ENCODE assay signal across 1 cellular context in the genomic region with DNA sequence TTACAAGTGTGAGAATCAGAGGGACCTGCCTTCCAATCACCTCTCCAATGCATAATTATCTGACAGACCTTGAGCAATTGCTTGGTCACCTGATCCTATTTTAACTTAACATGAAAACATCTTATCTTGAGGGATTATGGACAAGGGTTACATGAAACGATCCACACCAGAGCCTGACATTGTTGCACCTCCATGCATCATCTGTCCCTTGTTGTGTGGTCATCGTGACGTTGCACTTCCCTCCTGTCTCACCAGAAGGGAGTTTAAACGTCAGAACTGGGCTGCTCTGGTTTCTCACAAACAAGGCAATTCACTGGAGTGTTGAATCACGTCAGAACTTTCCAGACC.
A peak's percentile ranks its signal among the peaks of the same experiment; 100 is the strongest.
TF ChIP-seq lines count a peak whose summit lies in the region.

No MANE protein-coding gene starts in this region.

TF ChIP-seq in K562, 482 proteins besides CTCF, POLR2A, EP300 and RAD21 (continued from another document):
- no peak for TF ChIP-seq BRD9 (IDR thresholded peaks at IDR 0.05; ENCODE audit: low read depth, partially characterized antibody)
- TF ChIP-seq, protein P1, sequence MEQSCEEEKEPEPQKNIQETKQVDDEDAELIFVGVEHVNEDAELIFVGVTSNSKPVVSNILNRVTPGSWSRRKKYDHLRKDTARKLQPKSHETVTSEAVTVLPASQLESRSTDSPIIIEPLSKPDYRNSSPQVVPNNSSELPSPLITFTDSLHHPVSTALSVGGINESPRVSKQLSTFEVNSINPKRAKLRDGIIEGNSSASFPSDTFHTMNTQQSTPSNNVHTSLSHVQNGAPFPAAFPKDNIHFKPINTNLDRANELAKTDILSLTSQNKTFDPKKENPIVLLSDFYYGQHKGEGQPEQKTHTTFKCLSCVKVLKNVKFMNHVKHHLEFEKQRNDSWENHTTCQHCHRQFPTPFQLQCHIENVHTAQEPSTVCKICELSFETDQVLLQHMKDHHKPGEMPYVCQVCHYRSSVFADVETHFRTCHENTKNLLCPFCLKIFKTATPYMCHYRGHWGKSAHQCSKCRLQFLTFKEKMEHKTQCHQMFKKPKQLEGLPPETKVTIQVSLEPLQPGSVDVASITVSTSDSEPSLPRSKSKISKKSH (CRISPR knock-in tag; IDR thresholded peaks at IDR 0.05), result no peak
- TF ChIP-seq, protein P2, sequence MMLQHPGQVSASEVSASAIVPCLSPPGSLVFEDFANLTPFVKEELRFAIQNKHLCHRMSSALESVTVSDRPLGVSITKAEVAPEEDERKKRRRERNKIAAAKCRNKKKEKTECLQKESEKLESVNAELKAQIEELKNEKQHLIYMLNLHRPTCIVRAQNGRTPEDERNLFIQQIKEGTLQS (IDR thresholded peaks at IDR 0.05), result peak; percentile 76
- TF ChIP-seq, protein P2 (CRISPR knock-in tag; conservative IDR thresholded peaks at IDR 0.05), result no peak
- TF ChIP-seq FUS (optimal IDR thresholded peaks at IDR 0.05; ENCODE audit: low read depth, low read length), result no peak
- TF ChIP-seq KHSRP (IDR thresholded peaks at IDR 0.05), result peak; percentile 41; the same call in 1 of the 2 replicates
- no peak for TF ChIP-seq ZNF699 (CRISPR knock-in tag; IDR thresholded peaks at IDR 0.05; ENCODE audit: insufficient replicate concordance)
- TF ChIP-seq, protein P3, sequence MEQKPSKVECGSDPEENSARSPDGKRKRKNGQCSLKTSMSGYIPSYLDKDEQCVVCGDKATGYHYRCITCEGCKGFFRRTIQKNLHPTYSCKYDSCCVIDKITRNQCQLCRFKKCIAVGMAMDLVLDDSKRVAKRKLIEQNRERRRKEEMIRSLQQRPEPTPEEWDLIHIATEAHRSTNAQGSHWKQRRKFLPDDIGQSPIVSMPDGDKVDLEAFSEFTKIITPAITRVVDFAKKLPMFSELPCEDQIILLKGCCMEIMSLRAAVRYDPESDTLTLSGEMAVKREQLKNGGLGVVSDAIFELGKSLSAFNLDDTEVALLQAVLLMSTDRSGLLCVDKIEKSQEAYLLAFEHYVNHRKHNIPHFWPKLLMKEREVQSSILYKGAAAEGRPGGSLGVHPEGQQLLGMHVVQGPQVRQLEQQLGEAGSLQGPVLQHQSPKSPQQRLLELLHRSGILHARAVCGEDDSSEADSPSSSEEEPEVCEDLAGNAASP (IDR thresholded peaks at IDR 0.05), result no peak
- no peak for TF ChIP-seq ATF1 (CRISPR knock-in tag; IDR thresholded peaks at IDR 0.05)
- TF ChIP-seq ATF1 (tag; IDR thresholded peaks at IDR 0.05), result peak; percentile 86
- no peak for TF ChIP-seq GTF2F1 (IDR thresholded peaks at IDR 0.05; ENCODE audit: low read depth, low read length)
- TF ChIP-seq, protein P4, sequence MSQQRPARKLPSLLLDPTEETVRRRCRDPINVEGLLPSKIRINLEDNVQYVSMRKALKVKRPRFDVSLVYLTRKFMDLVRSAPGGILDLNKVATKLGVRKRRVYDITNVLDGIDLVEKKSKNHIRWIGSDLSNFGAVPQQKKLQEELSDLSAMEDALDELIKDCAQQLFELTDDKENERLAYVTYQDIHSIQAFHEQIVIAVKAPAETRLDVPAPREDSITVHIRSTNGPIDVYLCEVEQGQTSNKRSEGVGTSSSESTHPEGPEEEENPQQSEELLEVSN (IDR thresholded peaks at IDR 0.05; ENCODE audit: borderline replicate concordance in 1 of 2, extremely low read depth in 1 of 2, insufficient read depth in 1 of 2, insufficient read length in 1 of 2, low read depth in 1 of 2, low read length in 1 of 2, poor library complexity in 1 of 2, severe bottlenecking in 1 of 2), result no peak
- TF ChIP-seq, protein P5, sequence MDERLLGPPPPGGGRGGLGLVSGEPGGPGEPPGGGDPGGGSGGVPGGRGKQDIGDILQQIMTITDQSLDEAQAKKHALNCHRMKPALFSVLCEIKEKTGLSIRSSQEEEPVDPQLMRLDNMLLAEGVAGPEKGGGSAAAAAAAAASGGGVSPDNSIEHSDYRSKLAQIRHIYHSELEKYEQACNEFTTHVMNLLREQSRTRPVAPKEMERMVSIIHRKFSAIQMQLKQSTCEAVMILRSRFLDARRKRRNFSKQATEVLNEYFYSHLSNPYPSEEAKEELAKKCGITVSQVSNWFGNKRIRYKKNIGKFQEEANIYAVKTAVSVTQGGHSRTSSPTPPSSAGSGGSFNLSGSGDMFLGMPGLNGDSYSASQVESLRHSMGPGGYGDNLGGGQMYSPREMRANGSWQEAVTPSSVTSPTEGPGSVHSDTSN (CRISPR knock-in tag; IDR thresholded peaks at IDR 0.05; ENCODE audit: low read depth), result no peak
- TF ChIP-seq, protein P5 (tag; conservative IDR thresholded peaks at IDR 0.05; ENCODE audit: low read depth), result peak; percentile 44
- TF ChIP-seq L3MBTL2 (IDR thresholded peaks at IDR 0.05), result 0 out of 2 replicates have a peak, but pooled peaks have one; percentile 24
- no peak for TF ChIP-seq TAF9B (IDR thresholded peaks at IDR 0.05; ENCODE audit: partially characterized antibody)
- TF ChIP-seq, protein P6, sequence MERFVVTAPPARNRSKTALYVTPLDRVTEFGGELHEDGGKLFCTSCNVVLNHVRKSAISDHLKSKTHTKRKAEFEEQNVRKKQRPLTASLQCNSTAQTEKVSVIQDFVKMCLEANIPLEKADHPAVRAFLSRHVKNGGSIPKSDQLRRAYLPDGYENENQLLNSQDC (CRISPR knock-in tag; IDR thresholded peaks at IDR 0.05), result no peak
- TF ChIP-seq KAT8 (IDR thresholded peaks at IDR 0.05; ENCODE audit: low read depth), result no peak
- TF ChIP-seq NFIC (IDR thresholded peaks at IDR 0.05), result no peak
- no peak for TF ChIP-seq NR4A1 (CRISPR knock-in tag; IDR thresholded peaks at IDR 0.05)
- TF ChIP-seq NR4A1 (tag; IDR thresholded peaks at IDR 0.05), result no peak
- peak; percentile 39; the same call in 1 of the 2 replicates for TF ChIP-seq RAD51 (IDR thresholded peaks at IDR 0.05; ENCODE audit: borderline replicate concordance, low read depth)
- TF ChIP-seq PHTF2 (CRISPR knock-in tag; IDR thresholded peaks at IDR 0.05), result no peak
- TF ChIP-seq MAFK (IDR thresholded peaks at IDR 0.05; ENCODE audit: low read length), result peak; percentile 43
- TF ChIP-seq, protein P7, sequence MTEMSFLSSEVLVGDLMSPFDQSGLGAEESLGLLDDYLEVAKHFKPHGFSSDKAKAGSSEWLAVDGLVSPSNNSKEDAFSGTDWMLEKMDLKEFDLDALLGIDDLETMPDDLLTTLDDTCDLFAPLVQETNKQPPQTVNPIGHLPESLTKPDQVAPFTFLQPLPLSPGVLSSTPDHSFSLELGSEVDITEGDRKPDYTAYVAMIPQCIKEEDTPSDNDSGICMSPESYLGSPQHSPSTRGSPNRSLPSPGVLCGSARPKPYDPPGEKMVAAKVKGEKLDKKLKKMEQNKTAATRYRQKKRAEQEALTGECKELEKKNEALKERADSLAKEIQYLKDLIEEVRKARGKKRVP (CRISPR knock-in tag; IDR thresholded peaks at IDR 0.05), result 0 out of 2 replicates have a peak, but pooled peaks have one; percentile 34
- TF ChIP-seq MAFG (tag; conservative IDR thresholded peaks at IDR 0.05), result peak; percentile 89
- TF ChIP-seq ATF7 (IDR thresholded peaks at IDR 0.05), result peak; percentile 67; the same call in 1 of the 2 replicates
- no peak for TF ChIP-seq DIDO1 (tag; IDR thresholded peaks at IDR 0.05; ENCODE audit: low read depth)
- TF ChIP-seq SPI1 (IDR thresholded peaks at IDR 0.05; ENCODE audit: borderline replicate concordance, low read depth, low read length), result peak; percentile 24; the same call in 1 of the 2 replicates
- peak; percentile 87 for TF ChIP-seq C11orf30 (IDR thresholded peaks at IDR 0.05; ENCODE audit: low read depth)
- TF ChIP-seq NFIX (CRISPR knock-in tag; IDR thresholded peaks at IDR 0.05; ENCODE audit: low read depth), result no peak
- peak; percentile 52; the same call in 1 of the 2 replicates for TF ChIP-seq NCOA1 (IDR thresholded peaks at IDR 0.05; ENCODE audit: low read depth)
- peak; percentile 50 for TF ChIP-seq MEIS2 (IDR thresholded peaks at IDR 0.05; ENCODE audit: partially characterized antibody)
- TF ChIP-seq, protein P8, sequence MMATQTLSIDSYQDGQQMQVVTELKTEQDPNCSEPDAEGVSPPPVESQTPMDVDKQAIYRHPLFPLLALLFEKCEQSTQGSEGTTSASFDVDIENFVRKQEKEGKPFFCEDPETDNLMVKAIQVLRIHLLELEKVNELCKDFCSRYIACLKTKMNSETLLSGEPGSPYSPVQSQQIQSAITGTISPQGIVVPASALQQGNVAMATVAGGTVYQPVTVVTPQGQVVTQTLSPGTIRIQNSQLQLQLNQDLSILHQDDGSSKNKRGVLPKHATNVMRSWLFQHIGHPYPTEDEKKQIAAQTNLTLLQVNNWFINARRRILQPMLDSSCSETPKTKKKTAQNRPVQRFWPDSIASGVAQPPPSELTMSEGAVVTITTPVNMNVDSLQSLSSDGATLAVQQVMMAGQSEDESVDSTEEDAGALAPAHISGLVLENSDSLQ (IDR thresholded peaks at IDR 0.05), result peak; percentile 34; the same call in 1 of the 2 replicates
- peak; percentile 27; the same call in 1 of the 2 replicates for TF ChIP-seq CTBP1 (IDR thresholded peaks at IDR 0.05; ENCODE audit: borderline replicate concordance)
- peak; percentile 80 for TF ChIP-seq ZNF316 (IDR thresholded peaks at IDR 0.05)
- TF ChIP-seq TGIF2 (CRISPR knock-in tag; IDR thresholded peaks at IDR 0.05), result no peak
